Comparison of ENCODE assay signal across 31 cellular contexts in the genomic region with DNA sequence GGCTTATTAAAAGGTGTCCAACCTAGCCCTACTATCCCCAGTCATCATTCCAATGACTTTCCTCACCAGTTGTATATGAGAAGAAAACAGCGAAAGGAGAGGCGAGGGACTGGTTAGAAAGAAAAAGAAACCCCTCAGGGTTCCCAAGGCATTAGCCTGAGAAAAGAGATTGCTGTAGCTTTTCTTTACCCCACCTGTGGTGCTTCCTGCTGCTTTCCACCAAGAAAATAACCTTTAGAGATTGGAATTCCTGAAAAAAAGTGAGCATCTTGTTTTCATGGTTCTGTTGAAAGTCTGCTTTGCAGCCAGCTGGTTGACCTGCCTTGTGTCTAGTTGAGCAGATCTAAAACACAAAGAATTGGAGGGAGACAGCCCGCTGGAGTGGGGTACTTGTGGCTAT.
"Had no signal": no experiment of that assay in that cellular context is flagged by ENCODE, and none has a peak within 500 bp of the region (broad histone marks: within the 10 kb centered on the region; RNA-seq: fewer than 3 reads in every experiment).

No MANE protein-coding gene starts in this region.

- H3K27me3 Mint-ChIP-seq: activated CD8-positive, alpha-beta memory T cell treated with anti-CD3 and anti-CD28 coated beads, Interleukin-2, amount 10 ng/mL, durations not matched to agents 7 days and 5 days; central memory CD8-positive, alpha-beta T cell; naive B cell; stimulated activated memory B cell treated with anti-CD40 and anti-IgM and Interleukin-4, amounts not matched to agents 10 μg/mL and 1 μg/mL and 100 μg/mL, for 72 hours; stimulated activated naive CD8-positive, alpha-beta T cell treated with anti-CD3 and anti-CD28 coated beads, Interleukin-15, amount 100 ng/mL, for 72 hours had no signal

- H3K4me1 ChIP-seq: parathyroid adenoma, psoas muscle, sigmoid colon, upper lobe of left lung had no signal

- DNase-seq: activated CD4-positive, alpha-beta T cell treated with anti-CD3 and anti-CD28 coated beads for 36 hours; activated CD4-positive, CD25-positive, alpha-beta regulatory T cell; activated CD8-positive, alpha-beta memory T cell treated with anti-CD3 and anti-CD28 coated beads, Interleukin-2, amount 10 ng/mL, durations not matched to agents 7 days and 5 days; activated CD8-positive, alpha-beta T cell treated with anti-CD3 and anti-CD28 coated beads, Interleukin-2, amount 10 ng/mL, durations not matched to agents 7 days and 5 days; activated naive CD4-positive, alpha-beta T cell; activated T-cell treated with anti-CD3 and anti-CD28 coated beads, Interleukin-2, amount 50 U/mL, for 48 hours; anterior cingulate cortex; dermis blood vessel endothelial cell; effector CD4-positive, alpha-beta T cell; esophagus squamous epithelium; foreskin melanocyte; islet precursor cell; left ventricle myocardium inferior; naive B cell; nucleus accumbens; psoas muscle; sigmoid colon; small intestine; stimulated activated CD4-positive, alpha-beta T cell treated with anti-CD3 and anti-CD28 coated beads, Interleukin-1b, Interleukin-23, amount 100 ng/mL, for 48 hours; stimulated activated CD4-positive, alpha-beta T cell treated with anti-CD3 and anti-CD28 coated beads, Interleukin-4, amount 100 ng/mL, for 4 hours; stimulated activated CD8-positive, alpha-beta memory T cell treated with anti-CD3 and anti-CD28 coated beads, Interleukin-4, amount 100 ng/mL, for 48 hours; stimulated activated naive CD8-positive, alpha-beta T cell treated with anti-CD3 and anti-CD28 coated beads, Interleukin-15, amount 100 ng/mL, for 72 hours; substantia nigra; T-helper 2 cell; upper lobe of left lung had no signal

- H3K9me3 Mint-ChIP-seq: stimulated activated memory B cell treated with anti-CD40 and anti-IgM and Interleukin-4, amounts not matched to agents 10 μg/mL and 1 μg/mL and 100 μg/mL, for 72 hours had no signal

- H3K4me3 Mint-ChIP-seq: activated CD4-positive, alpha-beta T cell treated with anti-CD3 and anti-CD28 coated beads for 36 hours; activated CD8-positive, alpha-beta memory T cell treated with anti-CD3 and anti-CD28 coated beads, Interleukin-2, amount 10 ng/mL, durations not matched to agents 7 days and 5 days; activated CD8-positive, alpha-beta T cell treated with anti-CD3 and anti-CD28 coated beads, Interleukin-2, amount 10 ng/mL, durations not matched to agents 7 days and 5 days; activated naive CD8-positive, alpha-beta T cell; central memory CD8-positive, alpha-beta T cell; naive B cell; stimulated activated memory B cell treated with anti-CD40 and anti-IgM and Interleukin-4, amounts not matched to agents 10 μg/mL and 1 μg/mL and 100 μg/mL, for 72 hours; stimulated activated naive CD8-positive, alpha-beta T cell treated with anti-CD3 and anti-CD28 coated beads, Interleukin-15, amount 100 ng/mL, for 72 hours had no signal

- H2AFZ ChIP-seq: parathyroid adenoma had no signal

- H3K27ac Mint-ChIP-seq: activated CD4-positive, alpha-beta T cell treated with anti-CD3 and anti-CD28 coated beads for 36 hours; activated CD8-positive, alpha-beta memory T cell treated with anti-CD3 and anti-CD28 coated beads, Interleukin-2, amount 10 ng/mL, durations not matched to agents 7 days and 5 days; activated CD8-positive, alpha-beta T cell treated with anti-CD3 and anti-CD28 coated beads, Interleukin-2, amount 10 ng/mL, durations not matched to agents 7 days and 5 days; activated naive CD8-positive, alpha-beta T cell; naive B cell; stimulated activated memory B cell treated with anti-CD40 and anti-IgM and Interleukin-4, amounts not matched to agents 10 μg/mL and 1 μg/mL and 100 μg/mL, for 72 hours; stimulated activated naive CD8-positive, alpha-beta T cell treated with anti-CD3 and anti-CD28 coated beads, Interleukin-15, amount 100 ng/mL, for 72 hours had no signal

- H3K36me3 ChIP-seq: esophagus squamous epithelium, left ventricle myocardium inferior, sigmoid colon, upper lobe of left lung had no signal

- H3K4me3 ChIP-seq: esophagus squamous epithelium, left ventricle myocardium inferior, lung, psoas muscle, sigmoid colon, upper lobe of left lung had no signal

- H3K9me3 ChIP-seq: esophagus squamous epithelium, left ventricle myocardium inferior, psoas muscle, sigmoid colon, upper lobe of left lung had no signal

- H3K79me2 ChIP-seq: parathyroid adenoma had no signal

- H3K9ac ChIP-seq: parathyroid adenoma had no signal

- H3K27ac ChIP-seq: epithelial cell of prostate, esophagus squamous epithelium, left ventricle myocardium inferior, parathyroid adenoma, psoas muscle, sigmoid colon, upper lobe of left lung had no signal

- H3K27me3 ChIP-seq: sigmoid colon, upper lobe of left lung had no signal

- ATAC-seq: activated CD4-positive, alpha-beta T cell treated with anti-CD3 and anti-CD28 coated beads for 36 hours; activated CD8-positive, alpha-beta memory T cell treated with anti-CD3 and anti-CD28 coated beads, Interleukin-2, amount 10 ng/mL, durations not matched to agents 7 days and 5 days; activated CD8-positive, alpha-beta T cell treated with anti-CD3 and anti-CD28 coated beads, Interleukin-2, amount 10 ng/mL, durations not matched to agents 7 days and 5 days; psoas muscle; stimulated activated memory B cell treated with anti-CD40 and anti-IgM and Interleukin-4, amounts not matched to agents 10 μg/mL and 1 μg/mL and 100 μg/mL, for 72 hours; stimulated activated naive CD8-positive, alpha-beta T cell treated with anti-CD3 and anti-CD28 coated beads, Interleukin-15, amount 100 ng/mL, for 72 hours had no signal

- H3K36me3 Mint-ChIP-seq: activated CD8-positive, alpha-beta memory T cell treated with anti-CD3 and anti-CD28 coated beads, Interleukin-2, amount 10 ng/mL, durations not matched to agents 7 days and 5 days; activated naive CD8-positive, alpha-beta T cell; naive B cell; stimulated activated memory B cell treated with anti-CD40 and anti-IgM and Interleukin-4, amounts not matched to agents 10 μg/mL and 1 μg/mL and 100 μg/mL, for 72 hours had no signal

- H3K4me1 Mint-ChIP-seq: activated CD4-positive, alpha-beta T cell treated with anti-CD3 and anti-CD28 coated beads for 36 hours; activated CD8-positive, alpha-beta memory T cell treated with anti-CD3 and anti-CD28 coated beads, Interleukin-2, amount 10 ng/mL, durations not matched to agents 7 days and 5 days; central memory CD8-positive, alpha-beta T cell; naive B cell; stimulated activated memory B cell treated with anti-CD40 and anti-IgM and Interleukin-4, amounts not matched to agents 10 μg/mL and 1 μg/mL and 100 μg/mL, for 72 hours; stimulated activated naive CD8-positive, alpha-beta T cell treated with anti-CD3 and anti-CD28 coated beads, Interleukin-15, amount 100 ng/mL, for 72 hours had no signal
